ENCODE assay signal across 10 cellular contexts in the genomic region with DNA sequence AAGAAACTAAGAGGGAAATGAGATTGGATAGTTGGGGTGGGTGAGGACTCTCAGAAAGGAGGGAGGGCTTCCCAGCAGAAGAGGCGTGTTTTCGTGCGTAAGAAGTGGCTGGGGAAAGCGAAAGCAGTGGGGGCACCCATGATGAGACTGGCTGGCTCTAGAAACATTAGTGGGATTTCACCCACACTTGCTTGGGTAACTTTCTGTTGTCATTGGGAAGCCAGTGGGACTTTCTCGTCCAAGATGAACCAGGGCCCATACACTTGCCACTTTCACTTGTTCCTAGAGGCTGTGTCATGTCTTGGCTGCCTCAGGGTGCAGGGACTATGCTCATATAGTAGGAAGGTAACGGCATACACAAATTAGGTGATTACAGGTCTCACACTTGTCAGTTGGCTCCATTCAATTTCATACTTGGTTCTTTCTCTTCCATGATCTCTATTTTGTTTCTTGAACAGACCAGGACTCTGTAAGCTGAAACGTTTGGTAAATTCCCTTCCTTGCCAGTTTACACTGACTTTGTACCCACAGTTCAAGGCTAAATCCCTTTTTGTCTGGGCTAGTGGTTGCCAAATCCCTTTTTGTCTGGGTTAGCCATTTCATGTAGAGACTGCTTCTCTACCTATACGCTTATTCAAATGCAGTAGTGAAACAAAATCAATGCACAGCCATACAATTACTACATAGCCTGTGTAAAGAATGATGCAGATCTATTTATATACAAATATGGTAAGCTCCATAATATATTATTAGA. TPM values are rescaled to one million over a fixed set of nuclear protein-coding genes. Genes with fewer than 3 reads are reported as not detected.
DNase-seq lines count a peak whose midpoint lies in the region; ATAC-seq and TF ChIP-seq lines count a peak whose summit lies in the region.
"Had no signal": no experiment of that assay in that cellular context is flagged by ENCODE, and none has a peak within 500 bp of the region (broad histone marks: within the 10 kb centered on the region; RNA-seq: fewer than 3 reads in every experiment).

No MANE protein-coding gene starts in this region.

- WGBS in body of pancreas, 2 donors: 76 to 79% methylated on average over 8 of the region's 8 CpGs

- no peak for TF ChIP-seq CTCF in body of pancreas (IDR thresholded peaks at IDR 0.05)

- no peaks in the 10 kb centered on the region for H3K36me3 ChIP-seq in body of pancreas (replicated peaks in 1 of 2; ENCODE audit: insufficient read depth in 1 of 2, low read depth in 2 of 2)
- H3K36me3 ChIP-seq: pancreas had no signal

- H3K4me1 ChIP-seq in body of pancreas: no peaks in the 10 kb centered on the region

- intact Hi-C loops in body of pancreas (cut with DNase I): no loop called here

- no peak overlapping the region for H3K4me3 ChIP-seq in body of pancreas
- H3K4me3 ChIP-seq: pancreas had no signal

- ATAC-seq in GM18520 (IDR thresholded peaks at IDR 0.05; ENCODE audit: unreplicated experiment) (peak; percentile 40), HG03354 (IDR thresholded peaks at IDR 0.05; ENCODE audit: poor library complexity, severe bottlenecking, unreplicated experiment) (peak; percentile 60), body of pancreas (no peak)

- DNase-seq in activated T-cell treated with anti-CD3 and anti-CD28 coated beads, Interleukin-2, amount 50 U/mL, for 48 hours: peak; percentile 53 to 65
- peak; percentile 56 for DNase-seq in stimulated activated CD4-positive, alpha-beta T cell treated with anti-CD3 and anti-CD28 coated beads, Interleukin-1b, Interleukin-23, amount 100 ng/mL, for 48 hours
- DNase-seq in LoVo (ENCODE audit: low spot score): no peak
- no peak for DNase-seq in body of pancreas
- DNase-seq in cortex of kidney (lab: John Stamatoyannopoulos, UW): no peak
- no peak for DNase-seq in NCI-H526 treated with DMSO at 0.1 percent for 48 hours (lab: John Stamatoyannopoulos, UW)
- DNase-seq: foreskin melanocyte, pancreas had no signal

- no peaks in the 10 kb centered on the region for H3K9me3 ChIP-seq in body of pancreas
- H3K9me3 ChIP-seq: pancreas had no signal

- H3K27me3 ChIP-seq in body of pancreas: no peaks in the 10 kb centered on the region
- H3K27me3 ChIP-seq: pancreas had no signal

- no peak overlapping the region for H3K27ac ChIP-seq in body of pancreas
- H3K27ac ChIP-seq: pancreas had no signal

- no peak for TF ChIP-seq POLR2A in body of pancreas (IDR thresholded peaks at IDR 0.05)

RNA-seq across cellular contexts. Expression of a gene that starts 42.0 kb away (rescaled TPM):
- total RNA-seq in body of pancreas: not detected

RNA-seq across cellular contexts. Expression of a gene that starts 50.7 kb away (rescaled TPM):
- total RNA-seq in body of pancreas: 10 to 100 TPM; 63.3 to 69.8 TPM

Comparison
In these comparisons a context has a peak if more than half of its experiments do, and no peak if none do; other contexts are left out.
1. DNase-seq: peak in activated T-cell treated with anti-CD3 and anti-CD28 coated beads, Interleukin-2, amount 50 U/mL, for 48 hours (2 of 2) and stimulated activated CD4-positive, alpha-beta T cell treated with anti-CD3 and anti-CD28 coated beads, Interleukin-1b, Interleukin-23, amount 100 ng/mL, for 48 hours (single experiment); none in LoVo (single experiment), body of pancreas (0 of 4), cortex of kidney (single experiment) and NCI-H526 treated with DMSO at 0.1 percent for 48 hours (single experiment).